Comparison of ENCODE assay signal across 17 cellular contexts in genomic region chrX:148661035-148661434, GRCh38.
"Had no signal": no experiment of that assay in that cellular context is flagged by ENCODE, and none has a peak within 500 bp of the region (broad histone marks: within the 10 kb centered on the region; RNA-seq: fewer than 3 reads in every experiment).

No MANE protein-coding gene starts in this region.

- H3K27me3 ChIP-seq: adrenal gland, brain microvascular endothelial cell, esophagus muscularis mucosa, neutrophil, stomach, uterus had no signal

- H3K4me3 ChIP-seq: adrenal gland, esophagus muscularis mucosa, lung, stomach, thoracic aorta, uterus had no signal

- H3K4me3 Mint-ChIP-seq: endodermal cell; naive thymus-derived CD4-positive, alpha-beta T cell; T-helper 17 cell had no signal

- H3K27ac ChIP-seq: adrenal gland, brain microvascular endothelial cell, esophagus muscularis mucosa, neutrophil, stomach, thoracic aorta, uterus had no signal

- DNase-seq: activated CD4-positive, alpha-beta T cell treated with anti-CD3 and anti-CD28 coated beads, Interleukin-2, amount 50 U/mL, for 1 hour; activated naive CD4-positive, alpha-beta T cell treated with anti-CD3 and anti-CD28 coated beads, Interleukin-2, amount 50 U/mL, for 16 hours; adrenal gland; brain microvascular endothelial cell; endodermal cell; hippocampal formation; left cardiac atrium; naive thymus-derived CD4-positive, alpha-beta T cell; stimulated activated CD4-positive, alpha-beta T cell treated with anti-CD3 and anti-CD28 coated beads, Interleukin-4, amount 100 ng/mL, for 4 hours; stomach; T-helper 17 cell; uterus had no signal

- H3K36me3 ChIP-seq: adrenal gland, brain microvascular endothelial cell, esophagus muscularis mucosa, neutrophil, stomach, thoracic aorta, uterus had no signal

- ATAC-seq: left cardiac atrium; naive thymus-derived CD4-positive, alpha-beta T cell; T-helper 17 cell had no signal

- H3K4me1 ChIP-seq: adrenal gland, esophagus muscularis mucosa, stomach, uterus had no signal

- H3K9me3 Mint-ChIP-seq: activated T-helper 2 cell treated with anti-CD3 and anti-CD28 coated beads, Interferon-gamma antibody, Interleukin-2, Interleukin-4, amounts not matched to agents 10 μg/mL and 5 μg/mL and 100 μg/mL, durations not matched to agents 14 hours and 24 hours and 36 hours had no signal

- H3K27ac Mint-ChIP-seq: activated T-helper 2 cell treated with anti-CD3 and anti-CD28 coated beads, Interferon-gamma antibody, Interleukin-2, Interleukin-4, amounts not matched to agents 10 μg/mL and 5 μg/mL and 100 μg/mL, durations not matched to agents 14 hours and 24 hours and 36 hours; endodermal cell; naive thymus-derived CD4-positive, alpha-beta T cell; T-helper 17 cell had no signal

- H3K4me1 Mint-ChIP-seq: endodermal cell, T-helper 17 cell had no signal

- H3K9me3 ChIP-seq: adrenal gland, esophagus muscularis mucosa, neutrophil, stomach, thoracic aorta, uterus had no signal
